ENCODE assay signal across 9 cellular contexts in the genomic region with DNA sequence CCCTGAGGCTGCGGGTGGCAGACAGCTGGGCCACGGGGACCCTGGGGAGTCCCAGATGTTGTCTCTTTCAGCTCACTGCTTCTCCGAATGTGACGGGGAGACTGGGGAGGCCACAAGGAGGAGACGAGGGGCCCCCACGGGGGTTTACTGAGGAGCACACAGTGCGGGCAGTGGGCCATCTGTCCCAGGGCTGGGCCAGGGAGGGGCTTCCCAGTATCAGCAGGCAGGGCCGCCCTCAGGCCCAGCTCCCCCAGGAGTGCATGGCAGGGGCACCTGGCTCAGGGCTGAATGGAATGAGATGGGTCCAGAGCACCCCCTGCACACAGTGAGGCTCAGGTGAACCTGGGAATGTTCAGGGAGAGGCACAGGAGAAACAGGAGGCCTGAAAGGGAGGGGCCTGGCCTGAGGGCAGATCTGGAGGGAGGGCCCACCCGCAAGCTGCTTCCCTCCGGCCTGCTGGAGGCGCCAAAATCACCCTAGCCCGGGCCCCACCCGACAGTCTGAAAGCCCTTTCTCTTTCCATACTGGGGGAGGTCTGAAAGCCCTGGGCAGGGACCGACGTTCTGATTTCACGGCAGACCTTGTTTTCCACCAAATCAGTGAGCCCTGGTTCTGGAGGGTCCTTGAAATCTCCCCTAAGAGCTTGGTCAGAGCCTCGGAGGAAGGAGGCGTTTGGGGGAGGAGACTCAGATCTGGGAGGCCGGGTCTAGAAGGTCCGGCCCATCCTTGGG. TPM values are rescaled to one million over a fixed set of nuclear protein-coding genes. Genes with fewer than 3 reads are reported as not detected.
DNase-seq lines count a peak whose midpoint lies in the region; ATAC-seq and TF ChIP-seq lines count a peak whose summit lies in the region.
"Had no signal": no experiment of that assay in that cellular context is flagged by ENCODE, and none has a peak within 500 bp of the region (broad histone marks: within the 10 kb centered on the region; RNA-seq: fewer than 3 reads in every experiment).

No MANE protein-coding gene starts in this region.

- H4K20me1 ChIP-seq in DND-41 (ENCODE audit: insufficient read depth, low read length), result no peaks in the 10 kb centered on the region
- H4K20me1 ChIP-seq in neural progenitor cell (ENCODE audit: low read depth), result no peaks in the 10 kb centered on the region

- H3K4me3 ChIP-seq in DND-41 (ENCODE audit: low read depth in 1 of 2, low read length in 2 of 2) (no peak overlapping the region), endocrine pancreas (ENCODE audit: control insufficient read depth, insufficient read depth, low read length) (no peak overlapping the region), neural progenitor cell (peak overlapping the region; percentile 9)

- H3K4me1 ChIP-seq in DND-41 (ENCODE audit: insufficient read depth, low read length) (peaks cover 40% of the 10 kb centered on the region), endocrine pancreas (ENCODE audit: control insufficient read depth, insufficient read depth, low read length) (no peaks in the 10 kb centered on the region), neural progenitor cell (peaks cover 37% of the 10 kb centered on the region)

- H2AFZ ChIP-seq in DND-41 (ENCODE audit: low read depth, low read length), result no peak overlapping the region
- peak overlapping the region; percentile 76 for H2AFZ ChIP-seq in neural progenitor cell (replicated peaks)

- H3K4me2 ChIP-seq in DND-41 (ENCODE audit: insufficient read depth, low read length), result no peak overlapping the region
- peak overlapping the region; percentile 67 for H3K4me2 ChIP-seq in neural progenitor cell

- H3K27me3 Mint-ChIP-seq in neural progenitor cell (ENCODE audit: insufficient read depth, low read depth), result no peaks in the 10 kb centered on the region
- H3K27me3 Mint-ChIP-seq: activated naive CD8-positive, alpha-beta T cell had no signal

- no peak overlapping the region for H3K27ac Mint-ChIP-seq in neural progenitor cell
- H3K27ac Mint-ChIP-seq: activated naive CD8-positive, alpha-beta T cell had no signal

- H3K9me3 Mint-ChIP-seq in neural progenitor cell, result no peaks in the 10 kb centered on the region

- H3K27me3 ChIP-seq in DND-41 (ENCODE audit: insufficient read depth, low read length, poor library complexity), result no peaks in the 10 kb centered on the region
- no peaks in the 10 kb centered on the region for H3K27me3 ChIP-seq in endocrine pancreas (ENCODE audit: control insufficient read depth, insufficient read depth, low read length)
- H3K27me3 ChIP-seq in neural progenitor cell, result no peaks in the 10 kb centered on the region

- H3F3A ChIP-seq in neural progenitor cell (ENCODE audit: low read depth), result peaks cover 43% of the 10 kb centered on the region

- H3K79me2 ChIP-seq in DND-41 (ENCODE audit: insufficient read depth, low read length) (peaks cover 2% of the 10 kb centered on the region; the same call in 1 of the 2 replicates), neural progenitor cell (ENCODE audit: low read depth) (no peaks in the 10 kb centered on the region)

- peak; percentile 57; the same call in 2 of the 3 replicates for ATAC-seq in DND-41 (ENCODE audit: insufficient read depth, low read depth)
- peak; percentile 39 for ATAC-seq in GM19328 (IDR thresholded peaks at IDR 0.05; ENCODE audit: unreplicated experiment)
- peak; percentile 41 for ATAC-seq in HG03175 (IDR thresholded peaks at IDR 0.05; ENCODE audit: unreplicated experiment)

- no peak overlapping the region for H3K4me3 Mint-ChIP-seq in neural progenitor cell
- H3K4me3 Mint-ChIP-seq: activated naive CD8-positive, alpha-beta T cell had no signal

- no peaks in the 10 kb centered on the region for H3K36me3 Mint-ChIP-seq in neural progenitor cell
- H3K36me3 Mint-ChIP-seq: activated naive CD8-positive, alpha-beta T cell had no signal

- H3K9ac ChIP-seq in DND-41 (ENCODE audit: low read depth, low read length) (peak overlapping the region; percentile 27; the same call in 1 of the 2 replicates), endocrine pancreas (ENCODE audit: control insufficient read depth, insufficient read depth, low read length) (peak overlapping the region; percentile 24), neural progenitor cell (no peak overlapping the region)

- H3K9me3 ChIP-seq in DND-41 (ENCODE audit: insufficient read depth, low read length, severe bottlenecking) (no peaks in the 10 kb centered on the region), endocrine pancreas (ENCODE audit: control insufficient read depth, low read length) (no peaks in the 10 kb centered on the region), neural progenitor cell (ENCODE audit: low read depth) (no peaks in the 10 kb centered on the region)

- peak; percentile 58 for DNase-seq in DND-41
- peak; percentile 49 for DNase-seq in NOMO-1 treated with DMSO at 0.1 percent for 48 hours (lab: John Stamatoyannopoulos, UW; ENCODE audit: unreplicated experiment)
- peak; percentile 73 for DNase-seq in neural progenitor cell (ENCODE audit: low spot score)
- DNase-seq in stimulated activated CD4-positive, alpha-beta T cell treated with anti-CD3 and anti-CD28 coated beads, Interleukin-12 subunit alpha, Interleukin-12 subunit beta, amount 100 ng/mL, for 4 hours, result no peak
- DNase-seq in foreskin melanocyte, result no peak

- H3K27ac ChIP-seq in DND-41 (ENCODE audit: low read length), result 0 out of 2 replicates have a peak overlapping the region, but pooled peaks have one; percentile 0
- H3K27ac ChIP-seq in neural progenitor cell, result peak overlapping the region; percentile 49

- TF ChIP-seq CTCF in DND-41 (IDR thresholded peaks at IDR 0.05; ENCODE audit: borderline replicate concordance, extremely low read depth, low read length, poor library complexity, severe bottlenecking) (peak; percentile 45), neural progenitor cell (IDR thresholded peaks at IDR 0.05) (peak; percentile 50)

- H3K36me3 ChIP-seq in DND-41 (ENCODE audit: insufficient read depth, low read length), result no peaks in the 10 kb centered on the region
- no peaks in the 10 kb centered on the region for H3K36me3 ChIP-seq in endocrine pancreas (ENCODE audit: control insufficient read depth, insufficient read depth, low read length)
- H3K36me3 ChIP-seq in neural progenitor cell, result no peaks in the 10 kb centered on the region

- peaks cover 33% of the 10 kb centered on the region for H3K4me1 Mint-ChIP-seq in neural progenitor cell

RNA-seq across cellular contexts. Expression of gene PTMA, which starts 35.5 kb away (rescaled TPM):
- 1,850 and 2,102 TPM in 2 replicates for total RNA-seq in neural progenitor cell (ENCODE audit: low replicate concordance)

Comparison
In these comparisons a context has a peak if more than half of its experiments do, and no peak if none do; other contexts are left out.
1. DNase-seq: peak in DND-41 (single experiment), NOMO-1 treated with DMSO at 0.1 percent for 48 hours (single experiment) and neural progenitor cell (single experiment); none in stimulated activated CD4-positive, alpha-beta T cell treated with anti-CD3 and anti-CD28 coated beads, Interleukin-12 subunit alpha, Interleukin-12 subunit beta, amount 100 ng/mL, for 4 hours (single experiment) and foreskin melanocyte (single experiment).
2. Peak in every context shown above with its lines, with median percentiles within 50 percentile points of each other: ATAC-seq.